9 cellular contexts compared by ENCODE assay signal in the genomic region with DNA sequence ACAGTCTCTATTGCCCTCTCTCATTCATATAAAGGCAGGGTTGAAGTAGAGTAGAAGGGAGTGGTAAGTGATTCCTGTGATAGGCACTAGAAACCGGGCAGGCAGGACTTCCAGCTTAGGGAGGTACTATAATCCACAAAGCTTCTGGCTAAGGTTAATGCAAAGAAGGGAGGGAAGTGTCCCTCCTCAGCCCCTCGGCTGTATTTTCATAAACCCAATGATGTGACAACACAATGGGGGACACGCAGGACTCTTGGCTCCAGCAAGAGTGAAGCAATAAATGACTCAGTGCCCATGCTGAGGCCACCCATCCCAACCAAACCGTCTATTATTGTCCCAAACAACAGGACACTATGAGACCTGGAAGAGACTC.
A peak's percentile ranks its signal among the peaks of the same experiment; 100 is the strongest.
DNase-seq lines count a peak whose midpoint lies in the region; TF ChIP-seq lines count a peak whose summit lies in the region.
"Had no signal": no experiment of that assay in that cellular context is flagged by ENCODE, and none has a peak within 500 bp of the region (broad histone marks: within the 10 kb centered on the region; RNA-seq: fewer than 3 reads in every experiment).

No MANE protein-coding gene starts in this region.

- in situ Hi-C loops in GM13977 (cut with MboI; ENCODE audit: low pct_unique_long_range_greater_than_20kb, low sequenced_read_pairs, unreplicated experiment), result loop anchor here (25.0 kb wide), 1 partner anchor 459 kb away; no protein-coding TSS in a partner anchor

- H2AFZ ChIP-seq in SK-N-SH (ENCODE audit: low read depth), result no peak overlapping the region

- H3K4me1 Mint-ChIP-seq in T-helper 1 cell treated with Interleukin-12 subunit alpha and Interleukin-12 subunit beta and Interleukin-4 antibody, amounts not matched to agents 30 μg/mL and 1 μg/mL, for 36 hours (ENCODE audit: low read depth), result peaks cover 94% of the 10 kb centered on the region

- H3K9me3 Mint-ChIP-seq in T-helper 1 cell treated with Interleukin-12 subunit alpha and Interleukin-12 subunit beta and Interleukin-4 antibody, amounts not matched to agents 30 μg/mL and 1 μg/mL, for 36 hours, result no peaks in the 10 kb centered on the region

- no peaks in the 10 kb centered on the region for H3K27me3 Mint-ChIP-seq in T-helper 1 cell treated with Interleukin-12 subunit alpha and Interleukin-12 subunit beta and Interleukin-4 antibody, amounts not matched to agents 30 μg/mL and 1 μg/mL, for 36 hours (ENCODE audit: low read depth)

- H3K9me3 ChIP-seq in SK-N-SH, result no peaks in the 10 kb centered on the region
- no peaks in the 10 kb centered on the region for H3K9me3 ChIP-seq in right atrium auricular region
- no peaks in the 10 kb centered on the region for H3K9me3 ChIP-seq in thyroid gland

- H3K27ac ChIP-seq in SK-N-SH (ENCODE audit: low read depth in 2 of 2, low read length in 1 of 2) (peak overlapping the region; percentile 90 to 100), right atrium auricular region (peak overlapping the region; percentile 70 to 86), thyroid gland (peak overlapping the region; percentile 53 to 74 (median 69))
- H3K27ac ChIP-seq: VCaP had no signal

- TF ChIP-seq POLR2A in thyroid gland (IDR thresholded peaks at IDR 0.05), result no peak

- peak overlapping the region; percentile 59 for H3K4me3 Mint-ChIP-seq in T-helper 1 cell treated with Interleukin-12 subunit alpha and Interleukin-12 subunit beta and Interleukin-4 antibody, amounts not matched to agents 30 μg/mL and 1 μg/mL, for 36 hours

- CTCF ChIA-PET in SK-N-SH (lab: Yijun Ruan, JAX), result interaction anchor here (0.9 to 1.6 kb wide), 5 partner anchors 10 to 206 kb away, joined by 3 to 5 read pairs (median 3); no protein-coding TSS in a partner anchor

- TF ChIP-seq RAD21 in SK-N-SH (IDR thresholded peaks at IDR 0.05; ENCODE audit: low read length), result no peak

- POLR2A ChIA-PET in SK-N-SH (lab: Yijun Ruan, JAX), result interaction anchor here (1.5 kb wide), 1 partner anchor 27 kb away, joined by 4 read pairs; no protein-coding TSS in a partner anchor

- H3K27ac Mint-ChIP-seq in T-helper 1 cell treated with Interleukin-12 subunit alpha and Interleukin-12 subunit beta and Interleukin-4 antibody, amounts not matched to agents 30 μg/mL and 1 μg/mL, for 36 hours, result peak overlapping the region; percentile 88

- H3K4me1 ChIP-seq in SK-N-SH (ENCODE audit: control insufficient read depth in 1 of 2, insufficient read depth in 2 of 2, low read depth in 1 of 2, low read length in 1 of 2), result peaks cover 32 to 63% of the 10 kb centered on the region in 2 experiments
- H3K4me1 ChIP-seq in right atrium auricular region, result peaks cover 0 to 94% of the 10 kb centered on the region in 2 donors
- H3K4me1 ChIP-seq in thyroid gland, result peaks cover 42 to 78% of the 10 kb centered on the region in 2 donors

- H3K4me2 ChIP-seq in SK-N-SH, result peak overlapping the region; percentile 83

- H3K27me3 ChIP-seq in SK-N-SH (ENCODE audit: insufficient read depth) (no peaks in the 10 kb centered on the region), right atrium auricular region (no peaks in the 10 kb centered on the region), thyroid gland (no peaks in the 10 kb centered on the region)

- intact Hi-C loops in thyroid gland (cut with DNase I), result no loop called here

- TF ChIP-seq EP300 in SK-N-SH (IDR thresholded peaks at IDR 0.05; ENCODE audit: borderline replicate concordance in 1 of 2, low read depth in 1 of 2, low read length in 1 of 2), result no peak

- peak overlapping the region; percentile 89 for H3K9ac ChIP-seq in SK-N-SH

- no peaks in the 10 kb centered on the region for H3K9me2 ChIP-seq in SK-N-SH

- DNase-seq in T-helper 1 cell (no peak), SK-N-SH (no peak), right atrium auricular region (ENCODE audit: low spot score) (peak; percentile 85), thyroid gland (no peak), GM13977 (ENCODE audit: low spot score) (no peak), COR-L47 (lab: John Stamatoyannopoulos, UW) (no peak), foreskin melanocyte (no peak)

- TF ChIP-seq CTCF in SK-N-SH (IDR thresholded peaks at IDR 0.05) (no peak), right atrium auricular region (IDR thresholded peaks at IDR 0.05) (no peak), thyroid gland (IDR thresholded peaks at IDR 0.05) (no peak), GM13977 (IDR thresholded peaks at IDR 0.05; ENCODE audit: extremely low read depth, insufficient read depth, missing control alignments) (no peak)

- H3K36me3 ChIP-seq in SK-N-SH (replicated peaks in 1 of 2; ENCODE audit: control insufficient read depth in 1 of 2, insufficient read depth in 2 of 2, low read length in 1 of 2) (peaks cover 0 to 8% of the 10 kb centered on the region in 2 experiments), right atrium auricular region (no peaks in the 10 kb centered on the region), thyroid gland (no peaks in the 10 kb centered on the region)

- H3K4me3 ChIP-seq in SK-N-SH (ENCODE audit: low read depth in 2 of 2, low read length in 1 of 2) (peak overlapping the region; percentile 4 to 55; a peak in 2 of 4 replicates), right atrium auricular region (no peak overlapping the region), thyroid gland (replicated peaks in 1 of 3) (no peak overlapping the region)

- 23% methylated on average over 4 of the region's 4 CpGs for WGBS in SK-N-SH (ENCODE audit: low lambda C conversion rate)
- 22 to 24% methylated on average over 4 of the region's 4 CpGs for WGBS in thyroid gland, 2 donors

- no peaks in the 10 kb centered on the region for H4K20me1 ChIP-seq in SK-N-SH (ENCODE audit: insufficient read depth)

- peaks cover 86% of the 10 kb centered on the region for H3K36me3 Mint-ChIP-seq in T-helper 1 cell treated with Interleukin-12 subunit alpha and Interleukin-12 subunit beta and Interleukin-4 antibody, amounts not matched to agents 30 μg/mL and 1 μg/mL, for 36 hours (ENCODE audit: low read depth)

- peaks cover 89% of the 10 kb centered on the region for H3K79me2 ChIP-seq in SK-N-SH (ENCODE audit: insufficient read depth)

- H3F3A ChIP-seq in SK-N-SH (replicated peaks; ENCODE audit: insufficient read depth), result peaks cover 46% of the 10 kb centered on the region

TF ChIP-seq in SK-N-SH, 30 proteins besides CTCF, POLR2A, EP300 and RAD21:
- TF ChIP-seq POLR2AphosphoS5 (IDR thresholded peaks at IDR 0.05; ENCODE audit: low read depth, low read length) (no peak), ZBTB33 (IDR thresholded peaks at IDR 0.05; ENCODE audit: borderline replicate concordance, low read depth) (no peak)

Comparison
In these comparisons a context has a peak if more than half of its experiments do, and no peak if none do; other contexts are left out.
1. H3K4me3 ChIP-seq: peak in SK-N-SH (2 of 2); none in right atrium auricular region (0 of 2) and thyroid gland (0 of 3).
2. Peak in every context shown above with its lines, with median percentiles within 50 percentile points of each other: H3K27ac ChIP-seq.